Comparison of ENCODE assay signal across 13 cellular contexts in the genomic region with DNA sequence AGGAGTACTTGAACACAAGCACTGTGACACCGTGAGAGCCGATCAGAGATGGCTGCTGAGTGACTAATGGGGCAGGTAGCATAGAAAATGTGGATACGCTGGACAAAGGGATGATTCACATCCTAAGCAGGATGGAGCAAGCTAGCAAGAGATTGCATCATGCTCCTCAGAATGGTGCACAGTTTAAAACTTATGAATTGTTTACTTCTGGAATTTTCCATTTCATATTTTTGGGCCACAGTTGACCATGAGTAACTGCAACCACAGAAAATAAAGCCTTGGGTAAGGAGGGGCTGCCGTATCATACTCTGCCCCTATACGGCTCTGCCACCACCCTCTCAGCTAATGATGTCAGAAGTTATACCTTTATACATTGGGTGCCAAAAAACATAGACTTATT. TPM values are rescaled to one million over a fixed set of nuclear protein-coding genes. Genes with fewer than 3 reads are reported as not detected.
DNase-seq lines count a peak whose midpoint lies in the region; ATAC-seq, FAIRE-seq and TF ChIP-seq lines count a peak whose summit lies in the region.
"Had no signal": no experiment of that assay in that cellular context is flagged by ENCODE, and none has a peak within 500 bp of the region (broad histone marks: within the 10 kb centered on the region; RNA-seq: fewer than 3 reads in every experiment).

No MANE protein-coding gene starts in this region.

- ATAC-seq in A549 (peak; percentile 82 to 95), WTC11 (no peak), gastroesophageal sphincter (peak; percentile 81)

- POLR2A ChIA-PET in A549 (lab: Yijun Ruan, JAX) (no interaction called here), WTC11 (lab: Charles Lee) (no interaction called here)
- POLR2A ChIA-PET in CD8-positive, alpha-beta memory T cell (lab: Charles Lee), result no interaction called here

- FAIRE-seq in A549 (lab: Jason Lieb, UNC), result no peak

- H3K27ac Mint-ChIP-seq in WTC11, result no peak overlapping the region
- H3K27ac Mint-ChIP-seq in CD8-positive, alpha-beta memory T cell, result no peak overlapping the region

- H3K4me1 Mint-ChIP-seq in WTC11, result peaks cover 4% of the 10 kb centered on the region
- H3K4me1 Mint-ChIP-seq in CD8-positive, alpha-beta memory T cell, result peaks cover 0 to 4% (median 2%) of the 10 kb centered on the region in 3 donors

- CTCF ChIA-PET in A549 (lab: Yijun Ruan, JAX) (interaction anchor here (1.1 to 3.0 kb wide), 3 partner anchors 21 to 106 kb away, joined by 3 to 12 read pairs (median 3); no protein-coding TSS in a partner anchor), WTC11 (lab: Charles Lee) (no interaction called here)
- CTCF ChIA-PET in CD8-positive, alpha-beta memory T cell (lab: Charles Lee), result interaction anchor here (1.1 kb wide), 1 partner anchor 8 kb away, joined by 3 read pairs; no protein-coding TSS in a partner anchor

- peaks cover 34% of the 10 kb centered on the region for H3K9me3 Mint-ChIP-seq in WTC11
- H3K9me3 Mint-ChIP-seq in CD8-positive, alpha-beta memory T cell, result peaks cover 16 to 30% (median 25%) of the 10 kb centered on the region in 5 donors

- intact Hi-C loops in left ventricle myocardium inferior (cut with micrococcal nuclease), result no loop called here
- intact Hi-C loops in lower leg skin (cut with DNase I; ENCODE audit: low total_unique reads), result no loop called here

- H3K4me1 ChIP-seq in A549 (0 out of 3 replicates have a peak, but pooled peaks cover 3% of the 10 kb centered on the region), gastroesophageal sphincter (no peaks in the 10 kb centered on the region), left ventricle myocardium inferior (no peaks in the 10 kb centered on the region), hepatocyte (ENCODE audit: insufficient read depth) (no peaks in the 10 kb centered on the region)
- H3K4me1 ChIP-seq in CD8-positive, alpha-beta memory T cell (ENCODE audit: insufficient read depth, low read length), result no peaks in the 10 kb centered on the region

- 22% methylated on average over 5 of the region's 5 CpGs for WGBS in A549 (ENCODE audit: missing lambda C conversion rate)
- WGBS in gastroesophageal sphincter (ENCODE audit: low coverage in 1 of 2), 2 donors, result 54 to 64% methylated on average over 5 of the region's 5 CpGs
- WGBS in hepatocyte (ENCODE audit: low lambda C conversion rate, missing lambda C conversion rate), result 85% methylated on average over 5 of the region's 5 CpGs
- 49 to 66% methylated on average over 5 of the region's 5 CpGs for WGBS in lower leg skin, 2 donors

- no peak for TF ChIP-seq POLR2A in A549 (IDR thresholded peaks at IDR 0.05; ENCODE audit: low read length)
- no peak for TF ChIP-seq POLR2A in gastroesophageal sphincter (IDR thresholded peaks at IDR 0.05)
- no peak for TF ChIP-seq POLR2A in lower leg skin (IDR thresholded peaks at IDR 0.05)

- H3K36me3 ChIP-seq in gastroesophageal sphincter (no peaks in the 10 kb centered on the region), left ventricle myocardium inferior (no peaks in the 10 kb centered on the region), hepatocyte (replicated peaks; ENCODE audit: insufficient read depth, low read depth) (no peaks in the 10 kb centered on the region)
- H3K36me3 ChIP-seq in CD8-positive, alpha-beta memory T cell (ENCODE audit: insufficient read depth, low read length), result no peaks in the 10 kb centered on the region
- H3K36me3 ChIP-seq: heart right ventricle had no signal

- peaks cover 7% of the 10 kb centered on the region for H3K27me3 ChIP-seq in gastroesophageal sphincter
- H3K27me3 ChIP-seq in left ventricle myocardium inferior (ENCODE audit: low read depth), result no peaks in the 10 kb centered on the region
- H3K27me3 ChIP-seq in CD8-positive, alpha-beta memory T cell (ENCODE audit: insufficient read depth, low read length, poor library complexity, severe bottlenecking), result no peaks in the 10 kb centered on the region
- H3K27me3 ChIP-seq in hepatocyte, result no peaks in the 10 kb centered on the region
- H3K27me3 ChIP-seq: heart right ventricle had no signal

- H3K4me3 Mint-ChIP-seq in WTC11, result no peak overlapping the region
- H3K4me3 Mint-ChIP-seq in CD8-positive, alpha-beta memory T cell, result no peak overlapping the region

- H3K27ac ChIP-seq in A549 (peak overlapping the region; percentile 58 to 81), gastroesophageal sphincter (no peak overlapping the region), left ventricle myocardium inferior (replicated peaks) (no peak overlapping the region), hepatocyte (no peak overlapping the region)
- no peak overlapping the region for H3K27ac ChIP-seq in CD8-positive, alpha-beta memory T cell (ENCODE audit: low read depth, low read length)
- H3K27ac ChIP-seq: heart right ventricle had no signal

- peak; percentile 54 to 83 for DNase-seq in A549 (ENCODE audit: low read depth in 1 of 2, low spot score in 1 of 2)
- peak; percentile 77 for DNase-seq in HFF-Myc (ENCODE audit: extremely low read depth, low read depth)
- no peak for DNase-seq in WTC11 (ENCODE audit: low spot score)
- no peak for DNase-seq in left ventricle myocardium inferior
- DNase-seq in CD8-positive, alpha-beta memory T cell, result no peak
- no peak for DNase-seq in hepatocyte (ENCODE audit: low spot score)
- no peak for DNase-seq in lower leg skin (ENCODE audit: low spot score in 2 of 2)
- DNase-seq: activated T-cell treated with anti-CD3 and anti-CD28 coated beads for 4 hours; DMS79; heart right ventricle; nucleus accumbens; stimulated activated CD8-positive, alpha-beta memory T cell treated with anti-CD3 and anti-CD28 coated beads, Interleukin-4, amount 100 ng/mL, for 48 hours had no signal

- TF ChIP-seq CTCF in A549 (IDR thresholded peaks at IDR 0.05) (no peak), HFF-Myc (IDR thresholded peaks at IDR 0.05; ENCODE audit: low read depth, low read length, missing control alignments) (no peak), WTC11 (IDR thresholded peaks at IDR 0.05) (no peak), gastroesophageal sphincter (IDR thresholded peaks at IDR 0.05) (no peak), left ventricle myocardium inferior (IDR thresholded peaks at IDR 0.05; ENCODE audit: borderline replicate concordance) (no peak), hepatocyte (IDR thresholded peaks at IDR 0.05; ENCODE audit: poor library complexity) (no peak), lower leg skin (IDR thresholded peaks at IDR 0.05) (no peak)

- H3K4me2 ChIP-seq in A549 (peak overlapping the region; percentile 22; the same call in 1 of the 3 replicates), hepatocyte (no peak overlapping the region)

- TF ChIP-seq EP300 in A549 (IDR thresholded peaks at IDR 0.05) (no peak), gastroesophageal sphincter (IDR thresholded peaks at IDR 0.05) (no peak)

- H3K4me3 ChIP-seq in A549, result no peak overlapping the region
- no peak overlapping the region for H3K4me3 ChIP-seq in HFF-Myc (replicated peaks; ENCODE audit: low read depth, low read length)
- H3K4me3 ChIP-seq in gastroesophageal sphincter, result no peak overlapping the region
- H3K4me3 ChIP-seq in left ventricle myocardium inferior, result no peak overlapping the region
- no peak overlapping the region for H3K4me3 ChIP-seq in CD8-positive, alpha-beta memory T cell (ENCODE audit: low read length)
- H3K4me3 ChIP-seq in hepatocyte, result no peak overlapping the region
- no peak overlapping the region for H3K4me3 ChIP-seq in lower leg skin (ENCODE audit: low read depth, poor library complexity, severe bottlenecking)
- H3K4me3 ChIP-seq: heart right ventricle had no signal

- peaks cover 18% of the 10 kb centered on the region for H3K36me3 Mint-ChIP-seq in WTC11
- peaks cover 2 to 22% (median 2%) of the 10 kb centered on the region in 3 donors for H3K36me3 Mint-ChIP-seq in CD8-positive, alpha-beta memory T cell

- peaks cover 29% of the 10 kb centered on the region for H3K9me3 ChIP-seq in A549
- H3K9me3 ChIP-seq in gastroesophageal sphincter, result peaks cover 0 to 6% (median 0%) of the 10 kb centered on the region in 3 donors
- H3K9me3 ChIP-seq in left ventricle myocardium inferior (replicated peaks), result peaks cover 18% of the 10 kb centered on the region
- H3K9me3 ChIP-seq in CD8-positive, alpha-beta memory T cell (ENCODE audit: low read length), result no peaks in the 10 kb centered on the region
- H3K9me3 ChIP-seq in hepatocyte (ENCODE audit: low read depth), result peaks cover 6% of the 10 kb centered on the region

- TF ChIP-seq RAD21 in A549 (conservative IDR thresholded peaks at IDR 0.05 in 1 of 2, IDR thresholded peaks at IDR 0.05 in 1 of 2), result no peak

- no peaks in the 10 kb centered on the region for H3K9me2 ChIP-seq in hepatocyte (replicated peaks; ENCODE audit: insufficient read depth)

- no peaks in the 10 kb centered on the region for H4K20me1 ChIP-seq in hepatocyte (ENCODE audit: insufficient read depth, poor library complexity, severe bottlenecking)

- H2AFZ ChIP-seq in hepatocyte, result no peak overlapping the region

- H3K27me3 Mint-ChIP-seq in WTC11 (ENCODE audit: low read depth), result peaks cover 5% of the 10 kb centered on the region
- H3K27me3 Mint-ChIP-seq in CD8-positive, alpha-beta memory T cell, result peaks cover 14 to 22% of the 10 kb centered on the region in 2 donors

- no peaks in the 10 kb centered on the region for H3K79me2 ChIP-seq in hepatocyte

RNA-seq across cellular contexts. Expression of gene MARK3, which starts 23.3 kb away (rescaled TPM):
- polyA plus RNA-seq in A549 (2011; rRNA removed) (89.9 and 97.6 TPM in 2 replicates), A549 (2017; fragmentation: RNase III; extraction: RNeasy Plus Mini Kit Qiagen cat#74134 plus additional on column Dnase treatment) (59.7 to 66.2 TPM (median 60.4 TPM) in 3 replicates), hepatocyte (56.3 and 76.7 TPM in 2 replicates)
- 48.8 and 54.3 TPM in 2 replicates for polyA plus RNA-seq in A549 (2012; cell fraction: cytosol; rRNA removed)
- polyA plus RNA-seq in A549 (2012; cell fraction: nucleus; rRNA removed), result 70.3 and 84.2 TPM in 2 replicates
- 65.6 and 74.0 TPM in 2 replicates for polyA minus RNA-seq in A549 (2011; rRNA and poly(A)+ RNA removed)
- total RNA-seq in WTC11 (2021) (82.2 to 93.7 TPM (median 83.0 TPM) in 3 replicates), gastroesophageal sphincter (100 to 1,000 TPM in 1 of 4 donors, 10 to 100 TPM in 3; 65.1 to 127 (median 70.4) TPM), left ventricle myocardium inferior (103 TPM), hepatocyte (59.2 and 71.7 TPM in 2 replicates), lower leg skin (10 to 100 TPM; 47.3 to 68.2 (median 58.8) TPM)
- total RNA-seq in CD8-positive, alpha-beta memory T cell, result 10 to 100 TPM; 91.9 to 92.7 TPM
- 45.7 TPM for polyA plus RNA-seq in CD8-positive, alpha-beta memory T cell

RNA-seq across cellular contexts. Expression of gene EIF5, which starts 27.8 kb away (rescaled TPM):
- 509 and 591 TPM in 2 replicates for polyA plus RNA-seq in A549 (2011; rRNA removed)
- 193 and 219 TPM in 2 replicates for polyA plus RNA-seq in A549 (2012; cell fraction: cytosol; rRNA removed)
- 137 and 145 TPM in 2 replicates for polyA plus RNA-seq in A549 (2012; cell fraction: nucleus; rRNA removed)
- 276 to 288 TPM (median 281 TPM) in 3 replicates for polyA plus RNA-seq in A549 (2017; fragmentation: RNase III; extraction: RNeasy Plus Mini Kit Qiagen cat#74134 plus additional on column Dnase treatment)
- 204 and 274 TPM in 2 replicates for polyA minus RNA-seq in A549 (2011; rRNA and poly(A)+ RNA removed)
- 224 to 282 TPM (median 236 TPM) in 3 replicates for total RNA-seq in WTC11 (2021)
- total RNA-seq in gastroesophageal sphincter, result 100 to 1,000 TPM; 166 to 252 (median 203) TPM
- total RNA-seq in left ventricle myocardium inferior, result 260 TPM
- 100 to 1,000 TPM; 394 to 409 TPM for total RNA-seq in CD8-positive, alpha-beta memory T cell
- 312 TPM for polyA plus RNA-seq in CD8-positive, alpha-beta memory T cell
- 151 and 161 TPM in 2 replicates for total RNA-seq in hepatocyte
- polyA plus RNA-seq in hepatocyte, result 331 and 355 TPM in 2 replicates
- total RNA-seq in lower leg skin, result 100 to 1,000 TPM; 125 to 168 (median 131) TPM

Comparison
In these comparisons a context has a peak if more than half of its experiments do, and no peak if none do; other contexts are left out.
1. DNase-seq: peak in A549 (2 of 2) and HFF-Myc (single experiment); none in WTC11 (single experiment), left ventricle myocardium inferior (single experiment), CD8-positive, alpha-beta memory T cell (0 of 5), hepatocyte (single experiment) and lower leg skin (0 of 2).
2. H3K27ac ChIP-seq: peak in A549 (2 of 2); none in gastroesophageal sphincter (0 of 4), left ventricle myocardium inferior (single experiment), CD8-positive, alpha-beta memory T cell (single experiment) and hepatocyte (single experiment).